In the genomic region with DNA sequence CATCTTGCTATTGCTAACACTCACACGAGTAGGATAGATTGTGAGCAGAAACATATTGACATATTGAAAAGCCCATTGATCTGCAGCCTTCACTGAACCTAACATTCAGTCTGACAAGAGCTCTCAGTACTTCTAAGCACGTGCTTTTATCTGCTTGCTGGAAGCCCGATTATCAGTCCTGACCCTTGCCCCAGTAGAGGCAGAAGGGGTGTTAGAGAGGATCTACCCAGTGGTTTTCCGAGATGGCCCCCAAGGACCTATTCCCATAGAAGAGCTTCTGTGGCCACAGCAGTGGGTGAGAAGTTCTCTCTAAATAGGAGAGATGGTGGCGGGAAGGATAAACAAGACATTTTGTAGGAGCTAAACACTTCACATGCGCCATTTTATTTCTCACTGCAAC, we compare ENCODE assay signal across 30 cellular contexts.
DNase-seq lines count a peak whose midpoint lies in the region; ATAC-seq, FAIRE-seq and TF ChIP-seq lines count a peak whose summit lies in the region.
"Had no signal": no experiment of that assay in that cellular context is flagged by ENCODE, and none has a peak within 500 bp of the region (broad histone marks: within the 10 kb centered on the region; RNA-seq: fewer than 3 reads in every experiment).

No MANE protein-coding gene starts in this region.

- intact Hi-C loops in K562 (cut with micrococcal nuclease), result no loop called here

- BruUV-seq in K562 (replicated peaks; lab: Mats Ljungman, UMichigan), result no TSS peak

- H3K9me1 ChIP-seq in K562 (ENCODE audit: control insufficient read depth, insufficient read depth, low read length), result no peaks in the 10 kb centered on the region

- H3K27me3 Mint-ChIP-seq in activated T-cell treated with anti-CD3 and anti-CD28 coated beads, Interleukin-2, amount 50 U/mL, for 24 hours, result no peaks in the 10 kb centered on the region
- H3K27me3 Mint-ChIP-seq: B cell; CD4-positive, alpha-beta T cell had no signal

- no peaks in the 10 kb centered on the region for H3K9me3 ChIP-seq in K562 (replicated peaks; ENCODE audit: control insufficient read depth, insufficient read depth, low read depth, low read length)
- H3K9me3 ChIP-seq: A549; BE2C; BLaER1; BLaER1 treated with 17β-estradiol and CSF1 and Interleukin-3, amounts not matched to agents 10 nM and 100 nM; Caco-2 had no signal

- H3K27me3 ChIP-seq in K562 (ENCODE audit: control insufficient read depth in 2 of 2, insufficient read depth in 2 of 2, low read length in 2 of 2), result no peaks in the 10 kb centered on the region
- H3K27me3 ChIP-seq: BE2C had no signal

- H3K4me3 ChIP-seq in K562, result no peak overlapping the region
- H3K4me3 ChIP-seq: A549; BLaER1; BLaER1 treated with 17β-estradiol and CSF1 and Interleukin-3, amounts not matched to agents 10 nM and 100 nM had no signal

- TF ChIP-seq RAD21 in K562 (CRISPR knock-in tag; conservative IDR thresholded peaks at IDR 0.05 in 1 of 2, IDR thresholded peaks at IDR 0.05 in 1 of 2), result no peak

- no peaks in the 10 kb centered on the region for H3K36me3 Mint-ChIP-seq in activated T-cell treated with anti-CD3 and anti-CD28 coated beads, Interleukin-2, amount 50 U/mL, for 24 hours (ENCODE audit: low read depth)
- H3K36me3 Mint-ChIP-seq: CD14-positive monocyte; CD4-positive, alpha-beta memory T cell; CD4-positive, CD25-positive, alpha-beta regulatory T cell; CD8-positive, alpha-beta memory T cell; CD8-positive, alpha-beta T cell had no signal

- H3K9me3 Mint-ChIP-seq in activated T-cell treated with anti-CD3 and anti-CD28 coated beads, Interleukin-2, amount 50 U/mL, for 24 hours, result no peaks in the 10 kb centered on the region
- H3K9me3 Mint-ChIP-seq: CD4-positive, alpha-beta memory T cell; CD4-positive, alpha-beta T cell; CD8-positive, alpha-beta memory T cell; CD8-positive, alpha-beta T cell had no signal

- H3K27ac Mint-ChIP-seq in activated T-cell treated with anti-CD3 and anti-CD28 coated beads, Interleukin-2, amount 50 U/mL, for 24 hours, result no peak overlapping the region
- H3K27ac Mint-ChIP-seq: B cell; CD14-positive monocyte; CD4-positive, alpha-beta memory T cell; CD4-positive, alpha-beta T cell; CD4-positive, CD25-positive, alpha-beta regulatory T cell; CD8-positive, alpha-beta memory T cell; CD8-positive, alpha-beta T cell had no signal

- peaks cover 0 to 20% of the 10 kb centered on the region in 2 experiments; a peak in 4 of 5 replicates for H3K4me1 ChIP-seq in K562 (replicated peaks in 1 of 2; ENCODE audit: control insufficient read depth in 2 of 2, insufficient read depth in 2 of 2, low read length in 2 of 2)
- H3K4me1 ChIP-seq: A549, BE2C had no signal

- H3K4me2 ChIP-seq in K562 (ENCODE audit: insufficient read depth, low read length), result no peak overlapping the region
- H3K4me2 ChIP-seq: A549; BLaER1; BLaER1 treated with 17β-estradiol and CSF1 and Interleukin-3, amounts not matched to agents 10 nM and 100 nM had no signal

- TF ChIP-seq POLR2A in K562 (conservative IDR thresholded peaks at IDR 0.05), result no peak

- POLR2A ChIA-PET in K562 (lab: Yijun Ruan, JAX), result interaction anchor here (0.7 to 2.1 kb wide), 3 partner anchors 9 to 152 kb away, joined by 3 to 8 read pairs (median 3); no protein-coding TSS in a partner anchor

- no peak for ATAC-seq in K562
- ATAC-seq: A549; CD8-positive, alpha-beta T cell had no signal

- H3K4me1 Mint-ChIP-seq in activated T-cell treated with anti-CD3 and anti-CD28 coated beads, Interleukin-2, amount 50 U/mL, for 24 hours (ENCODE audit: low read depth), result no peaks in the 10 kb centered on the region
- H3K4me1 Mint-ChIP-seq: B cell; CD14-positive monocyte; CD4-positive, alpha-beta memory T cell; CD4-positive, CD25-positive, alpha-beta regulatory T cell; CD8-positive, alpha-beta memory T cell had no signal

- no peak overlapping the region for H3K9ac ChIP-seq in K562 (ENCODE audit: insufficient read depth in 1 of 2, low read depth in 2 of 2, low read length in 2 of 2)
- H3K9ac ChIP-seq: BLaER1; BLaER1 treated with 17β-estradiol and CSF1 and Interleukin-3, amounts not matched to agents 10 nM and 100 nM had no signal

- TF ChIP-seq CTCF in K562 (IDR thresholded peaks at IDR 0.05 in 2 of 3, conservative IDR thresholded peaks at IDR 0.05 in 1 of 3; ENCODE audit: insufficient read depth in 2 of 3, low read depth in 1 of 3, low read length in 3 of 3), result no peak

- no peak overlapping the region for H3K4me3 Mint-ChIP-seq in activated T-cell treated with anti-CD3 and anti-CD28 coated beads, Interleukin-2, amount 50 U/mL, for 24 hours
- H3K4me3 Mint-ChIP-seq: B cell; CD14-positive monocyte; CD4-positive, alpha-beta memory T cell; CD4-positive, alpha-beta T cell; CD4-positive, CD25-positive, alpha-beta regulatory T cell; CD8-positive, alpha-beta memory T cell; CD8-positive, alpha-beta T cell had no signal

- no peaks in the 10 kb centered on the region for H4K20me1 ChIP-seq in K562 (replicated peaks; ENCODE audit: control insufficient read depth, insufficient read depth, low read length)
- H4K20me1 ChIP-seq: BLaER1; BLaER1 treated with 17β-estradiol and CSF1 and Interleukin-3, amounts not matched to agents 10 nM and 100 nM had no signal

- TF ChIP-seq EP300 in K562 (IDR thresholded peaks at IDR 0.05; ENCODE audit: low read length), result no peak

- 36% methylated on average over 6 of the region's 6 CpGs for WGBS in K562 (ENCODE audit: insufficient coverage, low coverage, missing lambda C conversion rate)

- DNase-seq in K562 (ENCODE audit: extremely low read depth in 1 of 4, low spot score in 3 of 4), result no peak
- DNase-seq in activated T-cell treated with anti-CD3 and anti-CD28 coated beads, Interleukin-2, amount 50 U/mL, for 24 hours, result no peak
- DNase-seq: 8988T; ACHN; AML-193; BE2C; C1 segment of cervical spinal cord; Caco-2; Calu3; CD4-positive, alpha-beta memory T cell; CD4-positive, alpha-beta T cell; CD4-positive, CD25-positive, alpha-beta regulatory T cell; CD8-positive, alpha-beta memory T cell; CD8-positive, alpha-beta T cell; COR-L47; DMS 273 treated with DMSO at 0.1 percent for 48 hours; DMS153; DMS53; DMS79; DMS79 treated with DMSO at 0.1 percent for 48 hours; DND-41; EL had no signal

- no peak for FAIRE-seq in K562 (lab: Jason Lieb, UNC)
- FAIRE-seq: A204.1, A549, D721Med had no signal

- H3K27ac ChIP-seq in K562 (ENCODE audit: extremely low read depth, low read depth, low read length), result no peak overlapping the region
- H3K27ac ChIP-seq: 22Rv1; A549; BLaER1; BLaER1 treated with 17β-estradiol and CSF1 and Interleukin-3, amounts not matched to agents 10 nM and 100 nM had no signal

- no peaks in the 10 kb centered on the region for H3K36me3 ChIP-seq in K562 (ENCODE audit: control insufficient read depth, insufficient read depth, low read length)
- H3K36me3 ChIP-seq: BE2C; BLaER1; BLaER1 treated with 17β-estradiol and CSF1 and Interleukin-3, amounts not matched to agents 10 nM and 100 nM had no signal

- no peaks in the 10 kb centered on the region for H3K79me2 ChIP-seq in K562 (ENCODE audit: control insufficient read depth, insufficient read depth, low read length)

- CTCF ChIA-PET in K562 (lab: Yijun Ruan, JAX; ENCODE audit: low intra/inter-chr PET ratio), result no interaction called here

- in situ Hi-C loops in K562 (cut with MboI), result no loop called here

- peak overlapping the region; percentile 70 for H2AFZ ChIP-seq in K562 (ENCODE audit: low read depth, low read length)

TF ChIP-seq in K562, 482 proteins besides CTCF, POLR2A, EP300 and RAD21 (continues in another document):
- TF ChIP-seq KDM2B (CRISPR knock-in tag; IDR thresholded peaks at IDR 0.05), result no peak
- no peak for TF ChIP-seq SAFB (IDR thresholded peaks at IDR 0.05; ENCODE audit: borderline replicate concordance, low read depth, low read length)
- TF ChIP-seq FOXJ2 (tag; IDR thresholded peaks at IDR 0.05), result no peak
- no peak for TF ChIP-seq ZBTB1 (CRISPR knock-in tag; IDR thresholded peaks at IDR 0.05; ENCODE audit: borderline replicate concordance, low read depth)
- TF ChIP-seq HDAC8 (tag; IDR thresholded peaks at IDR 0.05), result no peak
- TF ChIP-seq, protein P1, sequence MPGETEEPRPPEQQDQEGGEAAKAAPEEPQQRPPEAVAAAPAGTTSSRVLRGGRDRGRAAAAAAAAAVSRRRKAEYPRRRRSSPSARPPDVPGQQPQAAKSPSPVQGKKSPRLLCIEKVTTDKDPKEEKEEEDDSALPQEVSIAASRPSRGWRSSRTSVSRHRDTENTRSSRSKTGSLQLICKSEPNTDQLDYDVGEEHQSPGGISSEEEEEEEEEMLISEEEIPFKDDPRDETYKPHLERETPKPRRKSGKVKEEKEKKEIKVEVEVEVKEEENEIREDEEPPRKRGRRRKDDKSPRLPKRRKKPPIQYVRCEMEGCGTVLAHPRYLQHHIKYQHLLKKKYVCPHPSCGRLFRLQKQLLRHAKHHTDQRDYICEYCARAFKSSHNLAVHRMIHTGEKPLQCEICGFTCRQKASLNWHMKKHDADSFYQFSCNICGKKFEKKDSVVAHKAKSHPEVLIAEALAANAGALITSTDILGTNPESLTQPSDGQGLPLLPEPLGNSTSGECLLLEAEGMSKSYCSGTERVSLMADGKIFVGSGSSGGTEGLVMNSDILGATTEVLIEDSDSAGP (CRISPR knock-in tag; IDR thresholded peaks at IDR 0.05), result no peak
- TF ChIP-seq, protein P2, sequence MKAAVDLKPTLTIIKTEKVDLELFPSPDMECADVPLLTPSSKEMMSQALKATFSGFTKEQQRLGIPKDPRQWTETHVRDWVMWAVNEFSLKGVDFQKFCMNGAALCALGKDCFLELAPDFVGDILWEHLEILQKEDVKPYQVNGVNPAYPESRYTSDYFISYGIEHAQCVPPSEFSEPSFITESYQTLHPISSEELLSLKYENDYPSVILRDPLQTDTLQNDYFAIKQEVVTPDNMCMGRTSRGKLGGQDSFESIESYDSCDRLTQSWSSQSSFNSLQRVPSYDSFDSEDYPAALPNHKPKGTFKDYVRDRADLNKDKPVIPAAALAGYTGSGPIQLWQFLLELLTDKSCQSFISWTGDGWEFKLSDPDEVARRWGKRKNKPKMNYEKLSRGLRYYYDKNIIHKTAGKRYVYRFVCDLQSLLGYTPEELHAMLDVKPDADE (conservative IDR thresholded peaks at IDR 0.05; ENCODE audit: control insufficient read depth, low read depth, low read length), result no peak
- TF ChIP-seq FOXK2 (conservative IDR thresholded peaks at IDR 0.05 in 1 of 2, IDR thresholded peaks at IDR 0.05 in 1 of 2; ENCODE audit: low read depth in 2 of 2), result no peak
- peak; percentile 48; the same call in 1 of the 2 replicates for TF ChIP-seq ZKSCAN3 (CRISPR knock-in tag; IDR thresholded peaks at IDR 0.05)
- no peak for TF ChIP-seq ZNF347 (CRISPR knock-in tag; IDR thresholded peaks at IDR 0.05; ENCODE audit: low read depth)
